In the genomic region with DNA sequence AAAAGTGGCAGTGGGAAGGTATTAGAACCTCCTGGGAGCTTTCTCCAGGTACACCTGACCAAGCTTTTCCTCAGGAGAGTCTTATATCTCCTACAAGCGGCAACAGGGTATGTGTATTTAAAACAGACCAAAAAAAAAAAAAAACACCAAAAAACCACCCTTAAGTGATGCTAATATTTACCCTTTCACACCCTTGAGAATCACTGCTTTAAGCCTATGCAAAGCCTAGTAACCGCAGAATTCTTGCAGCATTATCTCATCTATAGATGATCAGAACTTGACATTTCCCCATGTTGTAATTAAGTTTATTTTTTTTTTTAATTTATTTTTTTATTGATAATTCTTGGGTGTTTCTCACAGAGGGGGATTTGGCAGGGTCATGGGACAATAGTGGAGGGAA, we compare ENCODE assay signal across 21 cellular contexts.
"Had no signal": no experiment of that assay in that cellular context is flagged by ENCODE, and none has a peak within 500 bp of the region (broad histone marks: within the 10 kb centered on the region; RNA-seq: fewer than 3 reads in every experiment).

No MANE protein-coding gene starts in this region.

- H3K27ac ChIP-seq: epithelial cell of prostate, gastrocnemius medialis, neural progenitor cell, prostate gland, right atrium auricular region, suprapubic skin, transverse colon, vagina had no signal

- H3K9me3 ChIP-seq: gastrocnemius medialis, prostate gland, right atrium auricular region, suprapubic skin, transverse colon, vagina had no signal

- H3K27me3 ChIP-seq: gastrocnemius medialis, neural progenitor cell, right atrium auricular region, suprapubic skin, transverse colon, vagina had no signal

- H3K36me3 ChIP-seq: gastrocnemius medialis, neural progenitor cell, prostate gland, right atrium auricular region, suprapubic skin, transverse colon, vagina had no signal

- ATAC-seq: esophagus mucosa; gastrocnemius medialis; naive thymus-derived CD4-positive, alpha-beta T cell; sciatic nerve; stimulated activated naive CD8-positive, alpha-beta T cell treated with anti-CD3 and anti-CD28 coated beads, Interleukin-15, amount 100 ng/mL, for 72 hours had no signal

- H3K4me3 ChIP-seq: gastrocnemius medialis, neural progenitor cell, prostate gland, right atrium auricular region, suprapubic skin, transverse colon, vagina had no signal

- FAIRE-seq: keratinocyte had no signal

- H3K27ac Mint-ChIP-seq: nephron; neural progenitor cell; stimulated activated naive CD8-positive, alpha-beta T cell treated with anti-CD3 and anti-CD28 coated beads, Interleukin-15, amount 100 ng/mL, for 72 hours had no signal

- H3K4me1 ChIP-seq: gastrocnemius medialis, neural progenitor cell, prostate gland, right atrium auricular region, transverse colon, vagina had no signal

- H3K4me1 Mint-ChIP-seq: nephron, neural progenitor cell had no signal

- DNase-seq: cortex of kidney; foreskin fibroblast; gastrocnemius medialis; head of caudate nucleus; mesendoderm; midbrain; naive thymus-derived CD4-positive, alpha-beta T cell; stimulated activated CD4-positive, alpha-beta T cell treated with anti-CD3 and anti-CD28 coated beads, Interleukin-4, amount 100 ng/mL, for 4 hours; stimulated activated naive CD4-positive, alpha-beta T cell; stimulated activated naive CD8-positive, alpha-beta T cell treated with anti-CD3 and anti-CD28 coated beads, Interleukin-15, amount 100 ng/mL, for 72 hours; transverse colon had no signal

- H3K4me3 Mint-ChIP-seq: naive thymus-derived CD4-positive, alpha-beta T cell; nephron; neural progenitor cell; stimulated activated naive CD8-positive, alpha-beta T cell treated with anti-CD3 and anti-CD28 coated beads, Interleukin-15, amount 100 ng/mL, for 72 hours had no signal
